ENCODE assay signal across 10 cellular contexts in the genomic region with DNA sequence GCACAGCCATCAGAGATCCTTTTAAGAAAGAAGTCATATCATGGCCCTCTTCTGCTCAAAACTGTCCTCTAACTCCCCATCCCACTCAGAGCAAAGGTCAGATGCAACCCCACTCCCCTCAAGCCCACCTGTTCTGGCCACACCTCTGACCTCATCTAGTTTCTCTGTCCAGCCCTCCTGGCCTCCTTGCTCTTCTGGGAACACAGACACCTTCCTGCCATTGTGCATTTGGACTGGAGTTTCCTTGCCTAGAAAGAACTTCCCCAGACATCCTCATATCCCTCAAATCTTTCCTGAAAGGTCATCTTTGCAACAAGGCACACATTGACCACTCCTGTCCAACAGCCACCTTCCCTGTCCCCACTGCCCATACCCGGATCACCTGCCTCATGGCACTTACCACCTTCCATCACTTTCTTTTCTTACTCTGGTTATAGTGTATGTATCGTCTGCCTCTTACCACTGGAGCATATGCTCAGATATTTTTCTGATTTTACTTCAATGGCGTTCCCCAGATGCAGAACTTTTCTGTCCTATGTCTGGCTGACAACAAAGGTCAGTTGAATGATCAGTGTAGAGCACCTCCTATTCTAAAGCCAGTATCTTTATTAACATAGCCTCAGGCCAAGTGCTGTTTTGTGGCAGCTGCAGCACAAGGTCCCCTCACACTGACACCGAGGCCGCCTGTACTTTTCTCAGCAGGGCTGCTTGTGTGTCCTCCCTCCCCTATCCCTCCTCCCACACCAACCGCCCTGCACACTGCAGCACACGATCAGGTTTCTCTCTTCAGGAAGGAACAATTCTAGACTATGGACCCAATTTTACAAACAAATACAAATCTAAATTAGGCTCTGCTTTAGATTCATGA.
DNase-seq lines count a peak whose midpoint lies in the region; ATAC-seq lines count a peak whose summit lies in the region.
"Had no signal": no experiment of that assay in that cellular context is flagged by ENCODE, and none has a peak within 500 bp of the region (broad histone marks: within the 10 kb centered on the region; RNA-seq: fewer than 3 reads in every experiment).

No MANE protein-coding gene starts in this region.

- peaks cover 41% of the 10 kb centered on the region for H3K4me1 Mint-ChIP-seq in activated T-cell treated with anti-CD3 and anti-CD28 coated beads, Interleukin-2, amount 50 U/mL, for 24 hours (ENCODE audit: low read depth)
- H3K4me1 Mint-ChIP-seq in central memory CD8-positive, alpha-beta T cell, result peaks cover 51% of the 10 kb centered on the region
- peaks cover 37% of the 10 kb centered on the region for H3K4me1 Mint-ChIP-seq in stimulated activated memory B cell treated with anti-CD40 and anti-IgM and Interleukin-4, amounts not matched to agents 10 μg/mL and 1 μg/mL and 100 μg/mL, for 72 hours

- H3K27me3 Mint-ChIP-seq in activated T-cell treated with anti-CD3 and anti-CD28 coated beads, Interleukin-2, amount 50 U/mL, for 24 hours, result no peaks in the 10 kb centered on the region
- no peaks in the 10 kb centered on the region for H3K27me3 Mint-ChIP-seq in central memory CD8-positive, alpha-beta T cell
- H3K27me3 Mint-ChIP-seq in stimulated activated memory B cell treated with anti-CD40 and anti-IgM and Interleukin-4, amounts not matched to agents 10 μg/mL and 1 μg/mL and 100 μg/mL, for 72 hours, result no peaks in the 10 kb centered on the region

- H3K9me3 Mint-ChIP-seq in activated T-cell treated with anti-CD3 and anti-CD28 coated beads, Interleukin-2, amount 50 U/mL, for 24 hours, result peaks cover 6% of the 10 kb centered on the region
- H3K9me3 Mint-ChIP-seq in central memory CD8-positive, alpha-beta T cell, result peaks cover 5% of the 10 kb centered on the region
- no peaks in the 10 kb centered on the region for H3K9me3 Mint-ChIP-seq in stimulated activated memory B cell treated with anti-CD40 and anti-IgM and Interleukin-4, amounts not matched to agents 10 μg/mL and 1 μg/mL and 100 μg/mL, for 72 hours

- H3K4me3 Mint-ChIP-seq in activated T-cell treated with anti-CD3 and anti-CD28 coated beads, Interleukin-2, amount 50 U/mL, for 24 hours, result peak overlapping the region; percentile 44
- H3K4me3 Mint-ChIP-seq in central memory CD8-positive, alpha-beta T cell, result peak overlapping the region; percentile 97
- peak overlapping the region; percentile 31 for H3K4me3 Mint-ChIP-seq in stimulated activated memory B cell treated with anti-CD40 and anti-IgM and Interleukin-4, amounts not matched to agents 10 μg/mL and 1 μg/mL and 100 μg/mL, for 72 hours

- DNase-seq in activated T-cell treated with anti-CD3 and anti-CD28 coated beads, Interleukin-2, amount 50 U/mL, for 24 hours, result no peak
- DNase-seq in activated T-cell treated with anti-CD3 and anti-CD28 coated beads, Interleukin-2, amount 50 U/mL, for 48 hours, result no peak
- DNase-seq in T-helper 2 cell (peak in 3 of 5 experiments; percentile 22 to 30 (median 25)), DMS79 treated with DMSO at 0.1 percent for 48 hours (lab: John Stamatoyannopoulos, UW) (no peak)
- DNase-seq in central memory CD8-positive, alpha-beta T cell (ENCODE audit: low spot score in 2 of 2), result peak in 1 of 2 donors; percentile 31
- DNase-seq: NCI-H510A treated with DMSO at 0.1 percent for 48 hours, nucleus accumbens had no signal

- peak overlapping the region; percentile 23 for H3K27ac Mint-ChIP-seq in activated T-cell treated with anti-CD3 and anti-CD28 coated beads, Interleukin-2, amount 50 U/mL, for 24 hours
- H3K27ac Mint-ChIP-seq in central memory CD8-positive, alpha-beta T cell (ENCODE audit: low read depth), result peak overlapping the region; percentile 100
- peak overlapping the region; percentile 2 for H3K27ac Mint-ChIP-seq in stimulated activated memory B cell treated with anti-CD40 and anti-IgM and Interleukin-4, amounts not matched to agents 10 μg/mL and 1 μg/mL and 100 μg/mL, for 72 hours

- peaks cover 54% of the 10 kb centered on the region for H3K36me3 Mint-ChIP-seq in activated T-cell treated with anti-CD3 and anti-CD28 coated beads, Interleukin-2, amount 50 U/mL, for 24 hours (ENCODE audit: low read depth)
- H3K36me3 Mint-ChIP-seq in central memory CD8-positive, alpha-beta T cell (ENCODE audit: insufficient read depth), result peaks cover 60% of the 10 kb centered on the region
- peaks cover 49% of the 10 kb centered on the region for H3K36me3 Mint-ChIP-seq in stimulated activated memory B cell treated with anti-CD40 and anti-IgM and Interleukin-4, amounts not matched to agents 10 μg/mL and 1 μg/mL and 100 μg/mL, for 72 hours

- ATAC-seq in central memory CD8-positive, alpha-beta T cell (replicated peaks; ENCODE audit: extremely low read depth, poor library complexity, severe bottlenecking), result no peak
- ATAC-seq in stimulated activated memory B cell treated with anti-CD40 and anti-IgM and Interleukin-4, amounts not matched to agents 10 μg/mL and 1 μg/mL and 100 μg/mL, for 72 hours, result no peak
- ATAC-seq in HG02852 (IDR thresholded peaks at IDR 0.05; ENCODE audit: unreplicated experiment) (no peak), GM19467 (IDR thresholded peaks at IDR 0.05; ENCODE audit: unreplicated experiment) (no peak)

Comparison
In these comparisons a context has a peak if more than half of its experiments do, and no peak if none do; other contexts are left out.
1. DNase-seq: peak in T-helper 2 cell (3 of 5); none in activated T-cell treated with anti-CD3 and anti-CD28 coated beads, Interleukin-2, amount 50 U/mL, for 24 hours (single experiment), activated T-cell treated with anti-CD3 and anti-CD28 coated beads, Interleukin-2, amount 50 U/mL, for 48 hours (0 of 2) and DMS79 treated with DMSO at 0.1 percent for 48 hours (single experiment).
2. H3K27ac Mint-ChIP-seq: peak in every context shown above with its lines; median percentile 100 in central memory CD8-positive, alpha-beta T cell; 23 in activated T-cell treated with anti-CD3 and anti-CD28 coated beads, Interleukin-2, amount 50 U/mL, for 24 hours; 2 in stimulated activated memory B cell treated with anti-CD40 and anti-IgM and Interleukin-4, amounts not matched to agents 10 μg/mL and 1 μg/mL and 100 μg/mL, for 72 hours.
3. H3K4me3 Mint-ChIP-seq: peak in every context shown above with its lines; median percentile 97 in central memory CD8-positive, alpha-beta T cell; 44 in activated T-cell treated with anti-CD3 and anti-CD28 coated beads, Interleukin-2, amount 50 U/mL, for 24 hours; 31 in stimulated activated memory B cell treated with anti-CD40 and anti-IgM and Interleukin-4, amounts not matched to agents 10 μg/mL and 1 μg/mL and 100 μg/mL, for 72 hours.